In the genomic region with DNA sequence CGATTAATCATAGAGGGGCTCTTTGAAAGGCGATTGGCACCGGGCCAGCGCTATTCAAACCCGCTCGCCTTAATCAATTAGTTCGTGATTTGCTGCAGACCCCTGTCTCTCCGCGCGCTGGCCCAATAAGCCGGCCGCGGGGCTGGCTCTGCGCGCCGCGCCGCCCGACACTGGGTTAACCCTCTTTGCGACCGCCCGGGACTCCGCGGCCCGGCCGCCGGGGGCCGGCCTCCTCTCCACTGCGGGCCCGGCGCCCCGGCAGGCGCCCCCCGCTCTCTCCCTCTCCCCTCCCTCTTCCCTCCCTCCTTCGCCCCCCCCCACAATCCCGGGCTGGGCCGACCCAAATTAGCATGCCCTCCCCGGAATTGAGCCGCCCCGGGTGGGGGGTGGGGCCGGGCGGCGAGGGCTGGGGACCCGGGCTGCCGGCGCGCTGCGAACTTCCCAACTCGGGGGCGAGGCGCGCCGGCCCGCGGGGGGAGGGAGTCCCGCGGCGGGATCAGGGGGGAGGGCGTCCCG, we compare ENCODE assay signal across 9 cellular contexts. TPM values are rescaled to one million over a fixed set of nuclear protein-coding genes. Genes with fewer than 3 reads are reported as not detected.
DNase-seq lines count a peak whose midpoint lies in the region; TF ChIP-seq lines count a peak whose summit lies in the region.
"Had no signal": no experiment of that assay in that cellular context is flagged by ENCODE, and none has a peak within 500 bp of the region (broad histone marks: within the 10 kb centered on the region; RNA-seq: fewer than 3 reads in every experiment).

No MANE protein-coding gene starts in this region.

- peaks cover 11 to 31% (median 28%) of the 10 kb centered on the region in 3 donors for H3K27me3 Mint-ChIP-seq in immature natural killer cell (ENCODE audit: low read depth in 3 of 3)

- TF ChIP-seq CTCF in AG09309 (IDR thresholded peaks at IDR 0.05; ENCODE audit: control insufficient read depth, insufficient read depth, low read depth, low read length, missing control alignments) = no peak
- no peak for TF ChIP-seq CTCF in choroid plexus epithelial cell (conservative IDR thresholded peaks at IDR 0.05; ENCODE audit: low read depth, low read length)
- no peak for TF ChIP-seq CTCF in liver (IDR thresholded peaks at IDR 0.05; ENCODE audit: low read depth, low read length, missing input control)
- TF ChIP-seq CTCF in uterus (IDR thresholded peaks at IDR 0.05) = no peak

- TF ChIP-seq POLR2A in uterus (IDR thresholded peaks at IDR 0.05) = peak in 1 of 2 donors; percentile 62

- DNase-seq in AG09309 (ENCODE audit: low read depth) (no peak), NCI-H1436 (lab: John Stamatoyannopoulos, UW) (peak; percentile 79), choroid plexus epithelial cell (ENCODE audit: low read depth) (peak; percentile 51), uterus (peak; percentile 84 to 86), immature natural killer cell (no peak), GF-D8 (lab: John Stamatoyannopoulos, UW) (no peak)
- DNase-seq in stimulated activated naive CD4-positive, alpha-beta T cell (lab: John Stamatoyannopoulos, UW) = no peak

- no peak overlapping the region for H3K9ac ChIP-seq in liver (ENCODE audit: low read depth in 1 of 2, low read length in 2 of 2)

- H3K4me1 ChIP-seq in liver (ENCODE audit: control insufficient read depth in 4 of 4, insufficient read depth in 4 of 4, low read length in 3 of 4) = peaks cover 10 to 23% (median 12%) of the 10 kb centered on the region in 4 donors
- no peaks in the 10 kb centered on the region for H3K4me1 ChIP-seq in uterus

- peak overlapping the region; percentile 92 for H3K4me3 ChIP-seq in AG09309 (ENCODE audit: control insufficient read depth, low read depth, low read length)
- peak overlapping the region; percentile 47 for H3K4me3 ChIP-seq in choroid plexus epithelial cell (ENCODE audit: low read depth, low read length)
- H3K4me3 ChIP-seq in liver (ENCODE audit: low read depth in 1 of 3, low read length in 3 of 3) = peak overlapping the region in 2 of 3 donors; percentile 76 to 99
- peak overlapping the region; percentile 66 to 69 for H3K4me3 ChIP-seq in uterus

- H3K27me3 ChIP-seq in liver (ENCODE audit: control insufficient read depth in 4 of 4, insufficient read depth in 4 of 4, low read length in 3 of 4) = no peaks in the 10 kb centered on the region
- no peaks in the 10 kb centered on the region for H3K27me3 ChIP-seq in uterus

- H3K4me1 Mint-ChIP-seq in immature natural killer cell = peaks cover 0 to 7% of the 10 kb centered on the region in 2 donors

- H3K27ac Mint-ChIP-seq in immature natural killer cell = no peak overlapping the region

- H3K4me3 Mint-ChIP-seq in immature natural killer cell = no peak overlapping the region

- peak overlapping the region; percentile 98 to 100 for H3K27ac ChIP-seq in liver (ENCODE audit: low read depth in 1 of 2, low read length in 2 of 2)
- peak overlapping the region; percentile 97 for H3K27ac ChIP-seq in uterus

- peaks cover 0 to 2% (median 0%) of the 10 kb centered on the region in 4 donors for H3K36me3 ChIP-seq in liver (ENCODE audit: control insufficient read depth in 4 of 4, insufficient read depth in 3 of 4, low read depth in 1 of 4, low read length in 3 of 4)
- H3K36me3 ChIP-seq in uterus = no peaks in the 10 kb centered on the region

- 2% methylated on average over 60 of the region's 60 CpGs for WGBS in liver

- peak in 1 of 2 donors; percentile 6 for TF ChIP-seq RAD21 in liver (IDR thresholded peaks at IDR 0.05)

- peaks cover 0 to 11% (median 5%) of the 10 kb centered on the region in 3 donors for H3K36me3 Mint-ChIP-seq in immature natural killer cell

- peaks cover 0 to 7% (median 2%) of the 10 kb centered on the region in 6 donors for H3K9me3 Mint-ChIP-seq in immature natural killer cell

- intact Hi-C loops in uterus (cut with DNase I; ENCODE audit: low total_unique reads) = loop anchor here (10.0 kb wide), 1 partner anchor 547 kb away; no protein-coding TSS in a partner anchor

- H3K9me3 ChIP-seq in liver (ENCODE audit: control insufficient read depth in 4 of 4, low read length in 3 of 4) (no peaks in the 10 kb centered on the region), uterus (no peaks in the 10 kb centered on the region)

TF ChIP-seq in liver, 16 proteins besides CTCF, POLR2A, EP300 and RAD21:
- TF ChIP-seq EGR1 (IDR thresholded peaks at IDR 0.05; ENCODE audit: low read depth in 2 of 2) = no peak
- TF ChIP-seq, protein P1, sequence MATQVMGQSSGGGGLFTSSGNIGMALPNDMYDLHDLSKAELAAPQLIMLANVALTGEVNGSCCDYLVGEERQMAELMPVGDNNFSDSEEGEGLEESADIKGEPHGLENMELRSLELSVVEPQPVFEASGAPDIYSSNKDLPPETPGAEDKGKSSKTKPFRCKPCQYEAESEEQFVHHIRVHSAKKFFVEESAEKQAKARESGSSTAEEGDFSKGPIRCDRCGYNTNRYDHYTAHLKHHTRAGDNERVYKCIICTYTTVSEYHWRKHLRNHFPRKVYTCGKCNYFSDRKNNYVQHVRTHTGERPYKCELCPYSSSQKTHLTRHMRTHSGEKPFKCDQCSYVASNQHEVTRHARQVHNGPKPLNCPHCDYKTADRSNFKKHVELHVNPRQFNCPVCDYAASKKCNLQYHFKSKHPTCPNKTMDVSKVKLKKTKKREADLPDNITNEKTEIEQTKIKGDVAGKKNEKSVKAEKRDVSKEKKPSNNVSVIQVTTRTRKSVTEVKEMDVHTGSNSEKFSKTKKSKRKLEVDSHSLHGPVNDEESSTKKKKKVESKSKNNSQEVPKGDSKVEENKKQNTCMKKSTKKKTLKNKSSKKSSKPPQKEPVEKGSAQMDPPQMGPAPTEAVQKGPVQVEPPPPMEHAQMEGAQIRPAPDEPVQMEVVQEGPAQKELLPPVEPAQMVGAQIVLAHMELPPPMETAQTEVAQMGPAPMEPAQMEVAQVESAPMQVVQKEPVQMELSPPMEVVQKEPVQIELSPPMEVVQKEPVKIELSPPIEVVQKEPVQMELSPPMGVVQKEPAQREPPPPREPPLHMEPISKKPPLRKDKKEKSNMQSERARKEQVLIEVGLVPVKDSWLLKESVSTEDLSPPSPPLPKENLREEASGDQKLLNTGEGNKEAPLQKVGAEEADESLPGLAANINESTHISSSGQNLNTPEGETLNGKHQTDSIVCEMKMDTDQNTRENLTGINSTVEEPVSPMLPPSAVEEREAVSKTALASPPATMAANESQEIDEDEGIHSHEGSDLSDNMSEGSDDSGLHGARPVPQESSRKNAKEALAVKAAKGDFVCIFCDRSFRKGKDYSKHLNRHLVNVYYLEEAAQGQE (IDR thresholded peaks at IDR 0.05) = peak; percentile 27
- no peak for TF ChIP-seq ZBTB33 (IDR thresholded peaks at IDR 0.05)
- no peak for TF ChIP-seq FOXA2 (IDR thresholded peaks at IDR 0.05)
- no peak for TF ChIP-seq NR2F2 (IDR thresholded peaks at IDR 0.05)
- TF ChIP-seq, protein P2, sequence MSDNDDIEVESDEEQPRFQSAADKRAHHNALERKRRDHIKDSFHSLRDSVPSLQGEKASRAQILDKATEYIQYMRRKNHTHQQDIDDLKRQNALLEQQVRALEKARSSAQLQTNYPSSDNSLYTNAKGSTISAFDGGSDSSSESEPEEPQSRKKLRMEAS (IDR thresholded peaks at IDR 0.05) = no peak
- peak; percentile 23 for TF ChIP-seq SP1 (IDR thresholded peaks at IDR 0.05)
- no peak for TF ChIP-seq HNF4G (IDR thresholded peaks at IDR 0.05)

RNA-seq across cellular contexts. Expression of gene SALL1, which starts 0.4 kb away (rescaled TPM):
- total RNA-seq in liver (10 to 100 TPM in 1 of 2 donors, 1 to 10 TPM in 1; 1.8 to 13.4 TPM), uterus (10 to 100 TPM in 2 of 4 donors, 1 to 10 TPM in 2; 2.1 to 56.0 (median 9.5) TPM)
- polyA plus RNA-seq in liver (10 to 100 TPM; 11.7 to 11.8 TPM), immature natural killer cell (not detected)
- total RNA-seq: activated CD8-positive, alpha-beta memory T cell treated with anti-CD3 and anti-CD28 coated beads for 36 hours had no signal

Comparison
In these comparisons a context has a peak if more than half of its experiments do, and no peak if none do; other contexts are left out.
1. DNase-seq: peak in NCI-H1436 (single experiment), choroid plexus epithelial cell (single experiment) and uterus (2 of 2); none in AG09309 (single experiment), immature natural killer cell (0 of 3), GF-D8 (single experiment) and stimulated activated naive CD4-positive, alpha-beta T cell (0 of 6).
2. Peak in every context shown above with its lines, with median percentiles within 50 percentile points of each other: H3K4me3 ChIP-seq.